In the genomic region with DNA sequence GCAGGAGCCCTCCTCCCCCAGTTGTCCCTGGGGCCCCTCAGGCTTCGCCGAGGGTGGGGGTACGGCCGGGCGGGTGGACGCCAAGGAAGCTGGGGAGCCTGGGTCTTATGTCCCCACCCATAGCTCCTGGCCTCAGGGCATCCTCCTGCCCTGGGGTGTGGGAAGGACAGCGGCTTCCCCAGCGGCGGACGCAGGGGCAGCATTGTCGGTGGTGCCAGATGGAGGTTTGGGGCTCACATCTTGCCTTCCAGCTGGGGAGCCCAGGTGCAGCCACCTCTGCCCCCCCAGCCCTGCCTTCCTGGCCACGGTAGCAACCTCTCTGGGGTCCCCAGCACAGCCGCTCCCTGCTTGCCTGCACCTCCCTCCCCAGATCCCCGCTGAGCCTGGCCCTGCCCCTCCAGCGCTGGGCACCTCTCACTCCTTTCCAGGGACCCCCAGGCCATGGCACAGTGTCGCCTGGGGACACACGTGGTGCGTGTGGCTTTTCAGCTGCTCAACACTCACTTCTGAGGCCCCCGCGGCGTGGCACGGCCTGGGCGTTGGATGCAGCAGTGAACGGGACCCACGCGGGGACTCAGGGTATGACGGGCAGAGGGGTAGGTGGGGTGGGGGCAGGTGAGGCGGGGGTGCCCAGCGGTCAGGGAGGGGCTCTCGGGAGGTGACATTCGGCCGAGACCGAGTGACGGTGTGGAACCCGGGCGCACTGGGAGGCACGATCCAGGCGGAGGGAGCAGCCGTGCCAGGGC, we compare ENCODE assay signal across 30 cellular contexts. TPM values are rescaled to one million over a fixed set of nuclear protein-coding genes. Genes with fewer than 3 reads are reported as not detected.
"Had no signal": no experiment of that assay in that cellular context is flagged by ENCODE, and none has a peak within 500 bp of the region (broad histone marks: within the 10 kb centered on the region; RNA-seq: fewer than 3 reads in every experiment).

No MANE protein-coding gene starts in this region.

- H3K27ac ChIP-seq: ascending aorta, cardiac muscle cell, gastrocnemius medialis, hepatocyte, parathyroid adenoma, skin epidermis, upper lobe of left lung had no signal

- H3K27me3 ChIP-seq: ascending aorta, cardiac muscle cell had no signal

- DNase-seq: activated CD4-positive, alpha-beta memory T cell treated with anti-CD3 and anti-CD28 coated beads, Interleukin-2, amount 10 ng/mL, durations not matched to agents 7 days and 5 days; activated CD4-positive, alpha-beta T cell treated with anti-CD3 and anti-CD28 coated beads for 1 hour; activated CD4-positive, alpha-beta T cell treated with anti-CD3 and anti-CD28 coated beads, Interleukin-2, amount 10 ng/mL, durations not matched to agents 7 days and 5 days; activated CD8-positive, alpha-beta memory T cell treated with anti-CD3 and anti-CD28 coated beads, Interleukin-2, amount 50 U/mL, for 48 hours; activated gamma-delta T cell treated with Interleukin-2 at 50 U/mL for 16 hours; activated T-cell treated with anti-CD3 and anti-CD28 coated beads, Interleukin-2, amount 50 U/mL, for 24 hours; cortex of kidney; effector memory CD8-positive, alpha-beta T cell; erythroblast; gastrocnemius medialis; glutamatergic neuron; naive B cell; occipital lobe; stimulated activated CD4-positive, alpha-beta T cell treated with anti-CD3 and anti-CD28 coated beads, Interleukin-4, amount 100 ng/mL, for 24 hours; stimulated activated naive CD8-positive, alpha-beta T cell treated with anti-CD3 and anti-CD28 coated beads, Interleukin-15, amount 100 ng/mL, for 72 hours; substantia nigra; T-helper 2 cell had no signal

- ATAC-seq: activated naive CD4-positive, alpha-beta T cell treated with anti-CD3 and anti-CD28 coated beads, Interleukin-2, amount 50 U/mL, for 72 hours; effector memory CD8-positive, alpha-beta T cell; gastrocnemius medialis; left lobe of liver; stimulated activated effector memory CD8-positive, alpha-beta T cell treated with anti-CD3 and anti-CD28 coated beads, Interleukin-12 subunit alpha, Interleukin-12 subunit beta, amount 100 ng/mL, for 72 hours; stimulated activated naive CD8-positive, alpha-beta T cell treated with anti-CD3 and anti-CD28 coated beads, Interleukin-15, amount 100 ng/mL, for 72 hours; WTC11 had no signal

- H3K4me3 ChIP-seq: ascending aorta, cardiac muscle cell, gastrocnemius medialis, hepatocyte, skin epidermis, upper lobe of left lung had no signal

- H3K36me3 ChIP-seq: ascending aorta, cardiac muscle cell, gastrocnemius medialis, upper lobe of left lung had no signal

- H3K9me3 ChIP-seq: ascending aorta, gastrocnemius medialis, upper lobe of left lung had no signal

- H3K4me1 ChIP-seq: parathyroid adenoma had no signal

- FAIRE-seq: keratinocyte had no signal

RNA-seq across cellular contexts. Expression of a gene that starts 53.1 kb away (rescaled TPM):
- total RNA-seq: activated CD4-positive, alpha-beta memory T cell treated with anti-CD3 and anti-CD28 coated beads, Interleukin-2, amount 10 ng/mL, durations not matched to agents 7 days and 5 days; activated CD4-positive, alpha-beta T cell treated with anti-CD3 and anti-CD28 coated beads, Interleukin-2, amount 10 ng/mL, durations not matched to agents 7 days and 5 days; activated naive CD4-positive, alpha-beta T cell treated with anti-CD3 and anti-CD28 coated beads, Interleukin-2, amount 50 U/mL, for 72 hours; ascending aorta; gastrocnemius medialis; hepatocyte; left lobe of liver; lung microvascular endothelial cell; occipital lobe; sciatic nerve; upper lobe of left lung; WTC11 had no signal
